ENCODE assay signal across 8 cellular contexts in the genomic region with DNA sequence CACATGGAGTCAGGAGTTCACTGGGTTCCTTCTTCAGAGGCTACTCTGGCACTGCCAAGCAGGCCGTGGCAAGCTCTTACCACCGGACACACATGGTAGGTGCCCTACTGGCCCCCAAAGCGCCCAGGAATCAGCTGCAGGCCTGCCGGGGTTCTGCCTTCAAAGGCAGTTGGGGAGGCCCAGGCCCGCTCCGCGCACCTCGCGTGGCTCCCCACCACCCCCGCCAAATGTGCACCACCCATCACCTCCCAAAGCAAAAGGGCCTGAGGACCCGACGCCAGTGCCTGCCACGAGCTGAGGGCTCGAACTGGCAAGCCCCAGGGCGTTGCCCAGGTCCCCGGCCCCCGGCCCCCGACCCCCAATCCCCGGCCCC. TPM values are rescaled to one million over a fixed set of nuclear protein-coding genes. Genes with fewer than 3 reads are reported as not detected.
DNase-seq lines count a peak whose midpoint lies in the region; ATAC-seq lines count a peak whose summit lies in the region.

No MANE protein-coding gene starts in this region.

- peaks cover 21% of the 10 kb centered on the region for H3K4me1 Mint-ChIP-seq in activated naive CD8-positive, alpha-beta T cell treated with anti-CD3 and anti-CD28 coated beads for 36 hours

- no peaks in the 10 kb centered on the region for H3K36me3 Mint-ChIP-seq in activated naive CD8-positive, alpha-beta T cell treated with anti-CD3 and anti-CD28 coated beads for 36 hours

- no peaks in the 10 kb centered on the region for H3K27me3 Mint-ChIP-seq in activated naive CD8-positive, alpha-beta T cell treated with anti-CD3 and anti-CD28 coated beads for 36 hours

- DNase-seq in NCI-H1417 (lab: John Stamatoyannopoulos, UW) (peak in 2 of 3 experiments; percentile 19 to 27), NCI-H1417 treated with DMSO at 0.1 percent for 48 hours (lab: John Stamatoyannopoulos, UW) (no peak), iPS-NIHi7 (ENCODE audit: extremely low spot score) (peak; percentile 19), HT-29 (ENCODE audit: low spot score) (no peak)
- DNase-seq in activated naive CD8-positive, alpha-beta T cell treated with anti-CD3 and anti-CD28 coated beads for 36 hours, result peak; percentile 48
- peak; percentile 8 to 10 for DNase-seq in stimulated activated CD8-positive, alpha-beta memory T cell treated with anti-CD3 and anti-CD28 coated beads, Interleukin-15, amount 100 ng/mL, for 4 hours (ENCODE audit: low read depth in 2 of 2)

- H3K4me3 Mint-ChIP-seq in activated naive CD8-positive, alpha-beta T cell treated with anti-CD3 and anti-CD28 coated beads for 36 hours, result peak overlapping the region; percentile 82

- no peaks in the 10 kb centered on the region for H3K9me3 Mint-ChIP-seq in activated naive CD8-positive, alpha-beta T cell treated with anti-CD3 and anti-CD28 coated beads for 36 hours

- ATAC-seq in HG03175 (IDR thresholded peaks at IDR 0.05; ENCODE audit: unreplicated experiment) (no peak), GM18498 (IDR thresholded peaks at IDR 0.05; ENCODE audit: unreplicated experiment) (no peak)

- H3K27ac Mint-ChIP-seq in activated naive CD8-positive, alpha-beta T cell treated with anti-CD3 and anti-CD28 coated beads for 36 hours, result no peak overlapping the region

RNA-seq across cellular contexts. Expression of a gene that starts 0.7 kb away (rescaled TPM):
- 10 to 100 TPM; 12.1 to 13.3 TPM for total RNA-seq in activated naive CD8-positive, alpha-beta T cell treated with anti-CD3 and anti-CD28 coated beads for 36 hours
- total RNA-seq in HT-29 (2014; rRNA removed; shearing (Covaris generic)), result 17.2 and 18.0 TPM in 2 replicates

Comparison
In these comparisons a context has a peak if more than half of its experiments do, and no peak if none do; other contexts are left out.
1. DNase-seq: peak in NCI-H1417 (2 of 3), activated naive CD8-positive, alpha-beta T cell treated with anti-CD3 and anti-CD28 coated beads for 36 hours (single experiment), iPS-NIHi7 (single experiment) and stimulated activated CD8-positive, alpha-beta memory T cell treated with anti-CD3 and anti-CD28 coated beads, Interleukin-15, amount 100 ng/mL, for 4 hours (2 of 2); none in NCI-H1417 treated with DMSO at 0.1 percent for 48 hours (single experiment) and HT-29 (single experiment).